8 cellular contexts compared by ENCODE assay signal in the genomic region with DNA sequence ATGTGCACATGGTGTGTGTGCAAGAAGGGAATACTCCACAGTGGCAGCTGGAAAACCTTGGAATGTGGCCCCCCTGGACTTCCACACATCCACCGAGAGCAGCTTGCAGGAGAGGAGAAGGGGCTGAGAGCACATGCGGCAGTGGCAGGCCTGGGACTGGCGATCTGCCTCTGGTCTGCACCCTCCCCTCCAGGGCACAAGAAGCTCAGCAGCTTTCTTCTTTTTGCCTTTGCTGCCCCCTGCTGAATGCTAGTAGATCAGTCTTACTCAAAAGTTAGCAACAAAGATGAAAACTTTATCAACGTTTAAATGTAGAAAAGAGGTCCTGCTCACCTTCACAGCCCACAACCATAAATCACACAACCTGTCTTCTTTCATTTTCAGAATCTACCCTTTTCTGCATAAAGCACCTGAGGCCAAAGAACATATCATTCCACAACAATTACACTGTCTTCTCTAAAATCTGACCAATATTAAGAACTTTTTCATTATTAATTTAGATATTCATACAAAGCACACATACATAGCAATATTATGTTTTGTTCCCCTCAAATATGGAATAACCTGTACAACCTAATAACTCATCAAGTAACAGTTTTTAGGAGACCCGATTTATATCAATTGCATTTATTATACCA. TPM values are rescaled to one million over a fixed set of nuclear protein-coding genes. Genes with fewer than 3 reads are reported as not detected.
DNase-seq lines count a peak whose midpoint lies in the region; ATAC-seq, FAIRE-seq and TF ChIP-seq lines count a peak whose summit lies in the region.

No MANE protein-coding gene starts in this region.

- intact Hi-C loops in HCT116 (cut with micrococcal nuclease) (loop anchor here (1.0 kb wide), 1 partner anchor 181 kb away; no protein-coding TSS in a partner anchor), K562 (cut with micrococcal nuclease) (loop anchor here (1.0 to 5.0 kb wide), 2 partner anchors 58 to 181 kb away; no protein-coding TSS in a partner anchor)

- peak; percentile 55 for TF ChIP-seq RAD21 in HCT116 (IDR thresholded peaks at IDR 0.05; ENCODE audit: low read depth)
- TF ChIP-seq RAD21 in K562 (CRISPR knock-in tag; conservative IDR thresholded peaks at IDR 0.05 in 1 of 2, IDR thresholded peaks at IDR 0.05 in 1 of 2): peak; percentile 36 to 59

- no peak for TF ChIP-seq EP300 in K562 (IDR thresholded peaks at IDR 0.05; ENCODE audit: low read length)

- H3K4me1 Mint-ChIP-seq in T-helper 2 cell treated with Interferon-gamma antibody and Interleukin-4, amounts not matched to agents 5 μg/mL and 100 μg/mL, for 36 hours (ENCODE audit: low read depth): peaks cover 1% of the 10 kb centered on the region

- H3K4me1 ChIP-seq in HCT116 (ENCODE audit: control insufficient read depth in 1 of 2, insufficient read depth in 2 of 2, low read length in 2 of 2) (no peaks in the 10 kb centered on the region), K562 (replicated peaks in 1 of 2; ENCODE audit: control insufficient read depth in 2 of 2, insufficient read depth in 2 of 2, low read length in 2 of 2) (no peaks in the 10 kb centered on the region), iPS-20b (ENCODE audit: insufficient read depth, low read length) (no peaks in the 10 kb centered on the region)

- H3K27ac ChIP-seq in HCT116 (ENCODE audit: low read depth, low read length) (no peak overlapping the region), K562 (ENCODE audit: extremely low read depth, low read depth, low read length) (no peak overlapping the region), iPS-20b (ENCODE audit: low read length) (no peak overlapping the region)

- no peak overlapping the region for H3K27ac Mint-ChIP-seq in T-helper 2 cell treated with Interferon-gamma antibody and Interleukin-4, amounts not matched to agents 5 μg/mL and 100 μg/mL, for 36 hours

- CTCF ChIA-PET in HCT116 (lab: Charles Lee) (interaction anchor here (0.5 to 2.1 kb wide), 9 partner anchors 11 to 436 kb away, joined by 3 to 8 read pairs (median 4); no protein-coding TSS in a partner anchor), K562 (lab: Yijun Ruan, JAX; ENCODE audit: low intra/inter-chr PET ratio) (interaction anchor here (1.4 to 2.7 kb wide), 2 partner anchors 179 to 181 kb away, joined by 5 to 15 read pairs; no protein-coding TSS in a partner anchor)

- FAIRE-seq in K562 (lab: Jason Lieb, UNC): peak; percentile 57

- H3K9me2 ChIP-seq in HCT116 (ENCODE audit: insufficient read depth): no peaks in the 10 kb centered on the region

- H4K20me1 ChIP-seq in HCT116 (ENCODE audit: insufficient read depth) (no peaks in the 10 kb centered on the region), K562 (replicated peaks; ENCODE audit: control insufficient read depth, insufficient read depth, low read length) (no peaks in the 10 kb centered on the region; the same call in 1 of the 2 replicates)

- H3K9me3 Mint-ChIP-seq in T-helper 2 cell treated with Interferon-gamma antibody and Interleukin-4, amounts not matched to agents 5 μg/mL and 100 μg/mL, for 36 hours: no peaks in the 10 kb centered on the region

- H3K27me3 ChIP-seq in HCT116 (ENCODE audit: insufficient read depth, low read length) (no peaks in the 10 kb centered on the region), K562 (ENCODE audit: control insufficient read depth in 2 of 2, insufficient read depth in 2 of 2, low read length in 2 of 2) (no peaks in the 10 kb centered on the region), iPS-20b (ENCODE audit: insufficient read depth, low read length) (no peaks in the 10 kb centered on the region)

- DNase-seq in EL: peak; percentile 64
- peak; percentile 43 for DNase-seq in HCT116 (ENCODE audit: low read depth, low spot score)
- DNase-seq in NCI-H82 treated with DMSO at 0.1 percent for 48 hours (lab: John Stamatoyannopoulos, UW; ENCODE audit: unreplicated experiment): peak; percentile 14
- DNase-seq in K562 (ENCODE audit: extremely low read depth in 1 of 4, low spot score in 3 of 4): peak; percentile 59 to 67 (median 66)
- DNase-seq in stimulated activated CD8-positive, alpha-beta memory T cell treated with anti-CD3 and anti-CD28 coated beads, Interleukin-4, amount 100 ng/mL, for 48 hours: peak; percentile 31
- no peak for DNase-seq in T-helper 2 cell treated with Interferon-gamma antibody and Interleukin-4, amounts not matched to agents 5 μg/mL and 100 μg/mL, for 36 hours (ENCODE audit: low spot score)

- RAD21 ChIA-PET in HCT116 (lab: Charles Lee; ENCODE audit: low non-redundant PET in 1 of 2, low total read pairs in 2 of 2, uncharacterized antibody in 2 of 2, unreplicated experiment in 2 of 2): no interaction called here

- BruUV-seq in HCT116 (replicated peaks; lab: Mats Ljungman, UMichigan) (no TSS peak), K562 (replicated peaks; lab: Mats Ljungman, UMichigan) (no TSS peak)

- H3K27me3 Mint-ChIP-seq in T-helper 2 cell treated with Interferon-gamma antibody and Interleukin-4, amounts not matched to agents 5 μg/mL and 100 μg/mL, for 36 hours (ENCODE audit: low read depth): no peaks in the 10 kb centered on the region

- no peak overlapping the region for H3K4me3 Mint-ChIP-seq in T-helper 2 cell treated with Interferon-gamma antibody and Interleukin-4, amounts not matched to agents 5 μg/mL and 100 μg/mL, for 36 hours

- in situ Hi-C loops in K562 (cut with MboI): loop anchor here (5.0 kb wide), 1 partner anchor 178 kb away; no protein-coding TSS in a partner anchor

- H3K9me1 ChIP-seq in K562 (ENCODE audit: control insufficient read depth, insufficient read depth, low read length): no peaks in the 10 kb centered on the region

- no peak overlapping the region for H3K4me2 ChIP-seq in HCT116 (ENCODE audit: low read length)
- H3K4me2 ChIP-seq in K562 (ENCODE audit: insufficient read depth, low read length): no peak overlapping the region

- peak; percentile 22 to 64 (median 64); a peak in 4 of 6 replicates for TF ChIP-seq CTCF in HCT116 (IDR thresholded peaks at IDR 0.05 in 2 of 3, conservative IDR thresholded peaks at IDR 0.05 in 1 of 3; ENCODE audit: borderline replicate concordance in 1 of 3, insufficient read depth in 1 of 3, low read depth in 2 of 3, low read length in 2 of 3)
- peak; percentile 65 to 73 (median 73) for TF ChIP-seq CTCF in K562 (IDR thresholded peaks at IDR 0.05 in 2 of 3, conservative IDR thresholded peaks at IDR 0.05 in 1 of 3; ENCODE audit: insufficient read depth in 2 of 3, low read depth in 1 of 3, low read length in 3 of 3)

- 25% methylated on average over 4 of the region's 5 CpGs for WGBS in K562 (ENCODE audit: insufficient coverage, low coverage, missing lambda C conversion rate)

- H3K36me3 ChIP-seq in HCT116 (ENCODE audit: control insufficient read depth in 1 of 2, insufficient read depth in 2 of 2, low read length in 2 of 2): peaks cover 17 to 18% of the 10 kb centered on the region in 2 experiments; a peak in 2 of 4 replicates
- peaks cover 59% of the 10 kb centered on the region for H3K36me3 ChIP-seq in K562 (ENCODE audit: control insufficient read depth, insufficient read depth, low read length)
- peaks cover 61% of the 10 kb centered on the region for H3K36me3 ChIP-seq in iPS-20b (ENCODE audit: insufficient read depth, low read depth, low read length)

- POLR2A ChIA-PET in HCT116 (lab: Charles Lee) (no interaction called here), K562 (lab: Yijun Ruan, JAX) (no interaction called here)

- H3K36me3 Mint-ChIP-seq in T-helper 2 cell treated with Interferon-gamma antibody and Interleukin-4, amounts not matched to agents 5 μg/mL and 100 μg/mL, for 36 hours (ENCODE audit: low read depth): peaks cover 37% of the 10 kb centered on the region

- ATAC-seq in HCT116 (peak; percentile 95), K562 (peak; percentile 98), GM19455 (IDR thresholded peaks at IDR 0.05; ENCODE audit: unreplicated experiment) (no peak)

- no peak for TF ChIP-seq POLR2A in HCT116 (IDR thresholded peaks at IDR 0.05; ENCODE audit: borderline replicate concordance, extremely low read depth, insufficient read depth, insufficient read length)
- TF ChIP-seq POLR2A in K562 (conservative IDR thresholded peaks at IDR 0.05): no peak

- H3K4me3 ChIP-seq in HCT116 (replicated peaks in 1 of 2; ENCODE audit: low read depth in 1 of 2, low read length in 2 of 2) (no peak overlapping the region), K562 (no peak overlapping the region), iPS-20b (ENCODE audit: low read length) (no peak overlapping the region)

- peaks cover 6% of the 10 kb centered on the region; the same call in 1 of the 2 replicates for H3K79me2 ChIP-seq in HCT116 (ENCODE audit: insufficient read depth, low read length)
- peaks cover 4% of the 10 kb centered on the region; the same call in 1 of the 3 replicates for H3K79me2 ChIP-seq in K562 (ENCODE audit: control insufficient read depth, insufficient read depth, low read length)

- H3K9me3 ChIP-seq in HCT116 (ENCODE audit: control insufficient read depth in 1 of 2, insufficient read depth in 1 of 2, low read depth in 1 of 2, low read length in 2 of 2): no peaks in the 10 kb centered on the region
- no peaks in the 10 kb centered on the region for H3K9me3 ChIP-seq in K562 (replicated peaks; ENCODE audit: control insufficient read depth, insufficient read depth, low read depth, low read length)
- H3K9me3 ChIP-seq in iPS-20b (ENCODE audit: insufficient read depth, low read depth, low read length): no peaks in the 10 kb centered on the region

- no peak overlapping the region for H3K9ac ChIP-seq in HCT116 (ENCODE audit: low read length)
- H3K9ac ChIP-seq in K562 (ENCODE audit: insufficient read depth in 1 of 2, low read depth in 2 of 2, low read length in 2 of 2): no peak overlapping the region
- H3K9ac ChIP-seq in iPS-20b (ENCODE audit: low read depth, low read length): peak overlapping the region; percentile 8; the same call in 1 of the 2 replicates

- H2AFZ ChIP-seq in HCT116 (ENCODE audit: low read depth, low read length, poor library complexity, severe bottlenecking) (no peak overlapping the region), K562 (ENCODE audit: low read depth, low read length) (peak overlapping the region; percentile 41; the same call in 1 of the 2 replicates)

RNA-seq across cellular contexts. Expression of a gene that starts 34.6 kb away (rescaled TPM):
- total RNA-seq in HCT116 (2021; ENCODE audit: unreplicated experiment) (18.3 TPM), K562 (2014; rRNA removed) (12.2 and 14.8 TPM in 2 replicates), K562 (2014; rRNA removed; fragmentation: Illumina TruSeq; extraction: Trizol) (10.1 and 11.0 TPM in 2 replicates), K562 (2015; rRNA removed; fragmentation: Illumina TruSeq; extraction: Trizol) (12.8 and 13.0 TPM in 2 replicates), K562 (2021) (18.0 and 19.6 TPM in 2 replicates)
- polyA plus RNA-seq in HCT116 (2012): 9.7 and 11.1 TPM in 2 replicates
- total RNA-seq in K562 (2011; cell fraction: chromatin; rRNA removed; ENCODE audit: low replicate concordance): 12.6 and 19.3 TPM in 2 replicates
- 11.0 and 11.4 TPM in 2 replicates for total RNA-seq in K562 (2011; cell fraction: nucleolus; rRNA removed)
- 9.5 and 11.0 TPM in 2 replicates for total RNA-seq in K562 (2011; cell fraction: nucleoplasm; rRNA removed)
- polyA plus RNA-seq in K562 (2011; rRNA removed) (8.9 TPM in 2 replicates), K562 (2014; fragmentation: Illumina TruSeq; extraction: Trizol) (15.5 and 16.0 TPM in 2 replicates), K562 (2014; fragmentation: Nextera tagmentation; extraction: Ambion mirVana) (1 to 10 TPM; 3.7 to 4.3 TPM), K562 (2014; rRNA removed) (10.5 and 13.8 TPM in 2 replicates)
- 9.1 and 10.5 TPM in 2 replicates for polyA plus RNA-seq in K562 (2011; cell fraction: cytosol; rRNA removed)
- 14.7 and 21.4 TPM in 2 replicates for polyA plus RNA-seq in K562 (2011; cell fraction: nucleus; rRNA removed)
- 11.4 and 13.0 TPM in 2 replicates for polyA plus RNA-seq in K562 (2012)
- 9.3 and 11.3 TPM in 2 replicates for polyA minus RNA-seq in K562 (2011; rRNA and poly(A)+ RNA removed)
- polyA minus RNA-seq in K562 (2011; cell fraction: cytosol; rRNA and poly(A)+ RNA removed): 9.6 and 10.6 TPM in 2 replicates
- 8.6 and 9.9 TPM in 2 replicates for polyA minus RNA-seq in K562 (2011; cell fraction: nucleus; rRNA and poly(A)+ RNA removed)

RNA-seq across cellular contexts. Expression of a gene that starts 42.4 kb away (rescaled TPM):
- 17.2 TPM for total RNA-seq in HCT116 (2021; ENCODE audit: unreplicated experiment)
- 7.0 and 9.9 TPM in 2 replicates for polyA plus RNA-seq in HCT116 (2012)
- total RNA-seq in K562 (2011; cell fraction: chromatin; rRNA removed; ENCODE audit: low replicate concordance): 10.0 and 22.3 TPM in 2 replicates
- 7.4 and 7.7 TPM in 2 replicates for total RNA-seq in K562 (2011; cell fraction: nucleolus; rRNA removed)
- 15.1 and 30.0 TPM in 2 replicates for total RNA-seq in K562 (2011; cell fraction: nucleoplasm; rRNA removed)
- total RNA-seq in K562 (2014; rRNA removed): 16.2 and 22.8 TPM in 2 replicates
- 26.2 and 27.8 TPM in 2 replicates for total RNA-seq in K562 (2014; rRNA removed; fragmentation: Illumina TruSeq; extraction: Trizol)
- 22.6 and 25.6 TPM in 2 replicates for total RNA-seq in K562 (2015; rRNA removed; fragmentation: Illumina TruSeq; extraction: Trizol)
- 17.9 and 18.2 TPM in 2 replicates for total RNA-seq in K562 (2021)
- 27.6 and 32.7 TPM in 2 replicates for polyA plus RNA-seq in K562 (2011; rRNA removed)
- 4.5 and 13.5 TPM in 2 replicates for polyA plus RNA-seq in K562 (2011; cell fraction: cytosol; rRNA removed)
- 12.1 and 18.5 TPM in 2 replicates for polyA plus RNA-seq in K562 (2011; cell fraction: nucleus; rRNA removed)
- 18.0 and 22.4 TPM in 2 replicates for polyA plus RNA-seq in K562 (2012)
- 33.0 and 38.2 TPM in 2 replicates for polyA plus RNA-seq in K562 (2014; fragmentation: Illumina TruSeq; extraction: Trizol)
- polyA plus RNA-seq in K562 (2014; fragmentation: Nextera tagmentation; extraction: Ambion mirVana): 10 to 100 TPM; 20.4 to 24.2 TPM
- polyA plus RNA-seq in K562 (2014; rRNA removed): 24.0 and 28.9 TPM in 2 replicates
- polyA minus RNA-seq in K562 (2011; rRNA and poly(A)+ RNA removed): 16.1 and 16.6 TPM in 2 replicates
- 7.7 and 8.6 TPM in 2 replicates for polyA minus RNA-seq in K562 (2011; cell fraction: cytosol; rRNA and poly(A)+ RNA removed)
- polyA minus RNA-seq in K562 (2011; cell fraction: nucleus; rRNA and poly(A)+ RNA removed): 8.3 and 13.3 TPM in 2 replicates

RNA-seq across cellular contexts. Expression of a gene that starts 53.4 kb away (rescaled TPM):
- total RNA-seq in HCT116 (2021; ENCODE audit: unreplicated experiment) (0.30 TPM), K562 (2014; rRNA removed) (not detected in 2 replicates), K562 (2014; rRNA removed; fragmentation: Illumina TruSeq; extraction: Trizol) (not detected in 2 replicates), K562 (2015; rRNA removed; fragmentation: Illumina TruSeq; extraction: Trizol) (not detected in 2 replicates), K562 (2021) (not detected in 2 replicates)
- polyA plus RNA-seq in HCT116 (2012): 0.07 and 0.27 TPM in 2 replicates
- not detected in 2 replicates for total RNA-seq in K562 (2011; cell fraction: chromatin; rRNA removed; ENCODE audit: low replicate concordance)
- not detected in 2 replicates for total RNA-seq in K562 (2011; cell fraction: nucleolus; rRNA removed)
- not detected in 2 replicates for total RNA-seq in K562 (2011; cell fraction: nucleoplasm; rRNA removed)
- polyA plus RNA-seq in K562 (2011; rRNA removed) (not detected in 2 replicates), K562 (2014; fragmentation: Illumina TruSeq; extraction: Trizol) (not detected in 2 replicates), K562 (2014; fragmentation: Nextera tagmentation; extraction: Ambion mirVana) (not detected), K562 (2014; rRNA removed) (not detected in 2 replicates)
- 0.04 TPM in 1 of 2 replicates, not detected in the other for polyA plus RNA-seq in K562 (2011; cell fraction: cytosol; rRNA removed)
- polyA plus RNA-seq in K562 (2011; cell fraction: nucleus; rRNA removed): 0.10 TPM in 1 of 2 replicates, not detected in the other
- polyA plus RNA-seq in K562 (2012): not detected in 2 replicates
- not detected in 2 replicates for polyA minus RNA-seq in K562 (2011; rRNA and poly(A)+ RNA removed)
- not detected in 2 replicates for polyA minus RNA-seq in K562 (2011; cell fraction: cytosol; rRNA and poly(A)+ RNA removed)
- polyA minus RNA-seq in K562 (2011; cell fraction: nucleus; rRNA and poly(A)+ RNA removed): 0.13 TPM in 1 of 2 replicates, not detected in the other
